Comparison of ENCODE assay signal across 7 cellular contexts in the genomic region with DNA sequence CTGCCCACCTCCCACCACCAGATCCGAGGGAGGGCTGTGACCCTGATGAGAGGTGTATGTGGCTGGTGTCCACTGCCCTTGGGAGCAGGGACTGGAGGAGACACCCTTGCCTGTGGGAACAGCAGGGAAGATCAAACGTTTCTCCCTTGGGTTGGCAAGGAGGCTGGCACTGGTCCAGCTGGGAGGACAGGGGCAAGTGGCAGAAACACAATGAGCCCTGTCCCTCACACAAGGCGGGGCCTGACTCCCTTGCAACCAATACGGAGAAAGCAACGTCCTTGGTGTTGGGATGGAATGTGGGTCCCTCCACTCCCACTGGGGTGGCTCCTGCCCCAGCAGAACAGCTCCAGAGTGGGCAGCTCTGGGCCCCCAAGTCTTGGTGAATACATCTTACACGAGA. TPM values are rescaled to one million over a fixed set of nuclear protein-coding genes. Genes with fewer than 3 reads are reported as not detected.
DNase-seq lines count a peak whose midpoint lies in the region; ATAC-seq and TF ChIP-seq lines count a peak whose summit lies in the region.

No MANE protein-coding gene starts in this region.

- H3K4me1 ChIP-seq in HUES48 (ENCODE audit: control insufficient read depth, insufficient read depth, low read length) (peaks cover 9% of the 10 kb centered on the region; the same call in 1 of the 2 replicates), RWPE2 (ENCODE audit: insufficient read depth, poor library complexity, severe bottlenecking) (peaks cover 19% of the 10 kb centered on the region), right cardiac atrium (ENCODE audit: control insufficient read depth, insufficient read depth, low read length) (peaks cover 4% of the 10 kb centered on the region), smooth muscle cell (ENCODE audit: low read depth) (peaks cover 13% of the 10 kb centered on the region)

- H3K9ac ChIP-seq in HUES48 (ENCODE audit: low read depth, low read length) = no peak overlapping the region
- H3K9ac ChIP-seq in smooth muscle cell (ENCODE audit: low read depth) = peak overlapping the region; percentile 44

- no peak overlapping the region for H2AFZ ChIP-seq in smooth muscle cell (ENCODE audit: low read depth)

- peaks cover 19% of the 10 kb centered on the region for H3K36me3 Mint-ChIP-seq in activated T-helper 1 cell treated with anti-CD3 and anti-CD28 coated beads, Interleukin-12 subunit alpha, Interleukin-12 subunit beta, Interleukin-2, Interleukin-4 antibody, amounts not matched to agents 30 ng/mL and 10 ng/mL and 1 ng/mL, durations not matched to agents 14 hours and 24 hours and 36 hours (ENCODE audit: low read depth)

- H3K27ac ChIP-seq in HUES48 (ENCODE audit: low read depth, low read length) (peak overlapping the region; percentile 5), RWPE2 (ENCODE audit: poor library complexity, severe bottlenecking) (peak overlapping the region; percentile 87), right cardiac atrium (ENCODE audit: low read length) (peak overlapping the region; percentile 9), smooth muscle cell (ENCODE audit: low read depth) (peak overlapping the region; percentile 75)

- ATAC-seq in RWPE2 (ENCODE audit: low read depth) = no peak
- no peak for ATAC-seq in right cardiac atrium

- H4K20me1 ChIP-seq in smooth muscle cell (ENCODE audit: low read depth) = peaks cover 24% of the 10 kb centered on the region

- H3K9me3 ChIP-seq in HUES48 (ENCODE audit: control insufficient read depth, insufficient read depth, low read length) = no peaks in the 10 kb centered on the region
- no peaks in the 10 kb centered on the region for H3K9me3 ChIP-seq in RWPE2 (ENCODE audit: severe bottlenecking)
- no peaks in the 10 kb centered on the region for H3K9me3 ChIP-seq in right cardiac atrium (ENCODE audit: control insufficient read depth, low read length)
- H3K9me3 ChIP-seq in smooth muscle cell (replicated peaks; ENCODE audit: low read depth) = no peaks in the 10 kb centered on the region

- TF ChIP-seq CTCF in RWPE2 (IDR thresholded peaks at IDR 0.05; ENCODE audit: poor library complexity, severe bottlenecking) = no peak
- TF ChIP-seq CTCF in smooth muscle cell (IDR thresholded peaks at IDR 0.05; ENCODE audit: borderline replicate concordance, insufficient read depth, poor library complexity, severe bottlenecking) = no peak
- TF ChIP-seq CTCF in lower leg skin (IDR thresholded peaks at IDR 0.05) = no peak

- H3K27me3 ChIP-seq in HUES48 (ENCODE audit: control insufficient read depth, insufficient read depth, low read length) = no peaks in the 10 kb centered on the region
- no peaks in the 10 kb centered on the region for H3K27me3 ChIP-seq in RWPE2 (ENCODE audit: insufficient read depth, poor library complexity, severe bottlenecking)
- H3K27me3 ChIP-seq in right cardiac atrium (ENCODE audit: control insufficient read depth, insufficient read depth) = no peaks in the 10 kb centered on the region
- H3K27me3 ChIP-seq in smooth muscle cell (ENCODE audit: low read depth) = no peaks in the 10 kb centered on the region

- H3K4me3 Mint-ChIP-seq in activated T-helper 1 cell treated with anti-CD3 and anti-CD28 coated beads, Interleukin-12 subunit alpha, Interleukin-12 subunit beta, Interleukin-2, Interleukin-4 antibody, amounts not matched to agents 30 ng/mL and 10 ng/mL and 1 ng/mL, durations not matched to agents 14 hours and 24 hours and 36 hours = no peak overlapping the region

- H3K4me2 ChIP-seq in smooth muscle cell = no peak overlapping the region

- 49% methylated on average over 6 of the region's 6 CpGs for WGBS in right cardiac atrium
- WGBS in smooth muscle cell (ENCODE audit: low lambda C conversion rate) = 84% methylated on average over 6 of the region's 6 CpGs
- WGBS in lower leg skin, 2 donors = 39% methylated on average over 6 of the region's 6 CpGs

- intact Hi-C loops in right cardiac atrium (cut with DNase I) = no loop called here
- intact Hi-C loops in lower leg skin (cut with DNase I; ENCODE audit: low total_unique reads) = no loop called here
- intact Hi-C loops in activated T-helper 1 cell treated with anti-CD3 and anti-CD28 coated beads, Interleukin-12 subunit alpha, Interleukin-12 subunit beta, Interleukin-2, Interleukin-4 antibody, amounts not matched to agents 30 ng/mL and 10 ng/mL and 1 ng/mL, durations not matched to agents 14 hours and 24 hours and 36 hours (cut with micrococcal nuclease) = no loop called here

- no peak overlapping the region for H3K4me3 ChIP-seq in HUES48 (ENCODE audit: low read depth, low read length)
- H3K4me3 ChIP-seq in RWPE2 (ENCODE audit: severe bottlenecking) = no peak overlapping the region
- no peak overlapping the region for H3K4me3 ChIP-seq in right cardiac atrium (ENCODE audit: low read length)
- no peak overlapping the region for H3K4me3 ChIP-seq in smooth muscle cell
- H3K4me3 ChIP-seq in lower leg skin (ENCODE audit: low read depth, poor library complexity, severe bottlenecking) = no peak overlapping the region

- H3K79me2 ChIP-seq in smooth muscle cell (ENCODE audit: low read depth) = peaks cover 20% of the 10 kb centered on the region

- H3K27me3 Mint-ChIP-seq in activated T-helper 1 cell treated with anti-CD3 and anti-CD28 coated beads, Interleukin-12 subunit alpha, Interleukin-12 subunit beta, Interleukin-2, Interleukin-4 antibody, amounts not matched to agents 30 ng/mL and 10 ng/mL and 1 ng/mL, durations not matched to agents 14 hours and 24 hours and 36 hours (ENCODE audit: insufficient read depth) = no peaks in the 10 kb centered on the region

- H3K27ac Mint-ChIP-seq in activated T-helper 1 cell treated with anti-CD3 and anti-CD28 coated beads, Interleukin-12 subunit alpha, Interleukin-12 subunit beta, Interleukin-2, Interleukin-4 antibody, amounts not matched to agents 30 ng/mL and 10 ng/mL and 1 ng/mL, durations not matched to agents 14 hours and 24 hours and 36 hours = no peak overlapping the region

- peak; percentile 73 for DNase-seq in RWPE2 (ENCODE audit: low spot score)
- peak in 2 of 3 donors; percentile 70 to 75 for DNase-seq in right cardiac atrium
- no peak for DNase-seq in smooth muscle cell (lab: John Stamatoyannopoulos, UW; ENCODE audit: unreplicated experiment)
- no peak for DNase-seq in RPMI8226
- DNase-seq in lower leg skin (ENCODE audit: low spot score in 2 of 2) = no peak
- DNase-seq in activated T-helper 1 cell treated with anti-CD3 and anti-CD28 coated beads, Interleukin-12 subunit alpha, Interleukin-12 subunit beta, Interleukin-2, Interleukin-4 antibody, amounts not matched to agents 30 ng/mL and 10 ng/mL and 1 ng/mL, durations not matched to agents 14 hours and 24 hours and 36 hours (ENCODE audit: low spot score) = no peak

- peaks cover 40% of the 10 kb centered on the region for H3K36me3 ChIP-seq in HUES48 (ENCODE audit: control insufficient read depth, insufficient read depth, low read length)
- peaks cover 36% of the 10 kb centered on the region for H3K36me3 ChIP-seq in RWPE2 (ENCODE audit: low read depth)
- no peaks in the 10 kb centered on the region for H3K36me3 ChIP-seq in smooth muscle cell (ENCODE audit: low read depth)

- TF ChIP-seq POLR2A in lower leg skin (IDR thresholded peaks at IDR 0.05) = no peak

- peaks cover 29% of the 10 kb centered on the region for H3K4me1 Mint-ChIP-seq in activated T-helper 1 cell treated with anti-CD3 and anti-CD28 coated beads, Interleukin-12 subunit alpha, Interleukin-12 subunit beta, Interleukin-2, Interleukin-4 antibody, amounts not matched to agents 30 ng/mL and 10 ng/mL and 1 ng/mL, durations not matched to agents 14 hours and 24 hours and 36 hours (ENCODE audit: low read depth)

- H3K9me3 Mint-ChIP-seq in activated T-helper 1 cell treated with anti-CD3 and anti-CD28 coated beads, Interleukin-12 subunit alpha, Interleukin-12 subunit beta, Interleukin-2, Interleukin-4 antibody, amounts not matched to agents 30 ng/mL and 10 ng/mL and 1 ng/mL, durations not matched to agents 14 hours and 24 hours and 36 hours = no peaks in the 10 kb centered on the region

- no peaks in the 10 kb centered on the region for H3F3A ChIP-seq in smooth muscle cell (ENCODE audit: low read depth)

RNA-seq across cellular contexts. Expression of gene HYAL2, which starts 5.2 kb away (rescaled TPM):
- total RNA-seq in right cardiac atrium = 100 to 1,000 TPM in 1 of 4 donors, 10 to 100 TPM in 3; 40.9 to 114 (median 46.5) TPM
- 57.7 TPM for polyA plus RNA-seq in right cardiac atrium
- total RNA-seq in smooth muscle cell = 74.7 and 88.0 TPM in 2 replicates
- polyA plus RNA-seq in smooth muscle cell = 72.8 and 83.3 TPM in 2 replicates
- total RNA-seq in lower leg skin = 10 to 100 TPM; 44.1 to 95.7 (median 72.9) TPM
- 15.5 and 16.1 TPM in 2 replicates for total RNA-seq in activated T-helper 1 cell treated with anti-CD3 and anti-CD28 coated beads, Interleukin-12 subunit alpha, Interleukin-12 subunit beta, Interleukin-2, Interleukin-4 antibody, amounts not matched to agents 30 ng/mL and 10 ng/mL and 1 ng/mL, durations not matched to agents 14 hours and 24 hours and 36 hours

RNA-seq across cellular contexts. Expression of gene TUSC2, which starts 10.7 kb away (rescaled TPM):
- total RNA-seq in right cardiac atrium (10 to 100 TPM; 28.9 to 33.0 (median 30.0) TPM), smooth muscle cell (25.1 and 28.8 TPM in 2 replicates), lower leg skin (10 to 100 TPM; 13.1 to 24.2 (median 18.0) TPM)
- polyA plus RNA-seq in right cardiac atrium (34.9 TPM), smooth muscle cell (53.4 and 57.5 TPM in 2 replicates)
- 27.9 and 29.9 TPM in 2 replicates for total RNA-seq in activated T-helper 1 cell treated with anti-CD3 and anti-CD28 coated beads, Interleukin-12 subunit alpha, Interleukin-12 subunit beta, Interleukin-2, Interleukin-4 antibody, amounts not matched to agents 30 ng/mL and 10 ng/mL and 1 ng/mL, durations not matched to agents 14 hours and 24 hours and 36 hours

RNA-seq across cellular contexts. Expression of gene HYAL1, which starts 13.9 kb away (rescaled TPM):
- total RNA-seq in right cardiac atrium = 10 to 100 TPM; 17.8 to 33.7 (median 26.8) TPM
- polyA plus RNA-seq in right cardiac atrium = 25.4 TPM
- total RNA-seq in smooth muscle cell = 0.54 and 1.0 TPM in 2 replicates
- 1.4 TPM in 1 of 2 replicates, not detected in the other for polyA plus RNA-seq in smooth muscle cell
- total RNA-seq in lower leg skin = 10 to 100 TPM; 16.7 to 35.5 (median 20.6) TPM
- total RNA-seq in activated T-helper 1 cell treated with anti-CD3 and anti-CD28 coated beads, Interleukin-12 subunit alpha, Interleukin-12 subunit beta, Interleukin-2, Interleukin-4 antibody, amounts not matched to agents 30 ng/mL and 10 ng/mL and 1 ng/mL, durations not matched to agents 14 hours and 24 hours and 36 hours = 0.12 and 0.36 TPM in 2 replicates

RNA-seq across cellular contexts. Expression of gene HYAL3, which starts 18.1 kb away (rescaled TPM):
- total RNA-seq in right cardiac atrium (1 to 10 TPM; 1.1 to 2.4 (median 1.7) TPM), smooth muscle cell (1.6 and 2.5 TPM in 2 replicates), lower leg skin (1 to 10 TPM; 1.9 to 4.1 (median 2.6) TPM)
- polyA plus RNA-seq in right cardiac atrium (2.9 TPM), smooth muscle cell (3.7 and 6.7 TPM in 2 replicates)
- 7.9 and 8.0 TPM in 2 replicates for total RNA-seq in activated T-helper 1 cell treated with anti-CD3 and anti-CD28 coated beads, Interleukin-12 subunit alpha, Interleukin-12 subunit beta, Interleukin-2, Interleukin-4 antibody, amounts not matched to agents 30 ng/mL and 10 ng/mL and 1 ng/mL, durations not matched to agents 14 hours and 24 hours and 36 hours

RNA-seq across cellular contexts. Expression of gene NAA80, which starts 18.1 kb away (rescaled TPM):
- 10 to 100 TPM in 1 of 4 donors, 1 to 10 TPM in 3; 8.1 to 11.5 (median 8.7) TPM for total RNA-seq in right cardiac atrium
- 11.3 TPM for polyA plus RNA-seq in right cardiac atrium
- total RNA-seq in smooth muscle cell = 11.3 and 13.0 TPM in 2 replicates
- polyA plus RNA-seq in smooth muscle cell = 16.7 and 21.9 TPM in 2 replicates
- 10 to 100 TPM; 12.4 to 19.4 (median 15.1) TPM for total RNA-seq in lower leg skin
- 18.1 and 19.6 TPM in 2 replicates for total RNA-seq in activated T-helper 1 cell treated with anti-CD3 and anti-CD28 coated beads, Interleukin-12 subunit alpha, Interleukin-12 subunit beta, Interleukin-2, Interleukin-4 antibody, amounts not matched to agents 30 ng/mL and 10 ng/mL and 1 ng/mL, durations not matched to agents 14 hours and 24 hours and 36 hours

Comparison
In these comparisons a context has a peak if more than half of its experiments do, and no peak if none do; other contexts are left out.
1. H3K27ac ChIP-seq: peak in every context shown above with its lines; median percentile 87 in RWPE2; 75 in smooth muscle cell; 9 in right cardiac atrium; 5 in HUES48.
2. DNase-seq: peak in RWPE2 (single experiment) and right cardiac atrium (2 of 3); none in smooth muscle cell (single experiment), RPMI8226 (single experiment), lower leg skin (0 of 2) and activated T-helper 1 cell treated with anti-CD3 and anti-CD28 coated beads, Interleukin-12 subunit alpha, Interleukin-12 subunit beta, Interleukin-2, Interleukin-4 antibody, amounts not matched to agents 30 ng/mL and 10 ng/mL and 1 ng/mL, durations not matched to agents 14 hours and 24 hours and 36 hours (single experiment).